Comparison of ENCODE assay signal across 9 cellular contexts in genomic region chr19:5036733-5037681, GRCh38.
DNase-seq lines count a peak whose midpoint lies in the region; ATAC-seq and TF ChIP-seq lines count a peak whose summit lies in the region.
"Had no signal": no experiment of that assay in that cellular context is flagged by ENCODE, and none has a peak within 500 bp of the region (broad histone marks: within the 10 kb centered on the region; RNA-seq: fewer than 3 reads in every experiment).

No MANE protein-coding gene starts in this region.

- H3K4me1 Mint-ChIP-seq in chondrocyte (ENCODE audit: low read depth) (peaks cover 60% of the 10 kb centered on the region), type B pancreatic cell (ENCODE audit: unreplicated experiment) (peaks cover 12% of the 10 kb centered on the region)
- H3K4me1 Mint-ChIP-seq in activated CD4-positive, alpha-beta T cell treated with anti-CD3 and anti-CD28 coated beads for 36 hours = no peaks in the 10 kb centered on the region
- peaks cover 6% of the 10 kb centered on the region for H3K4me1 Mint-ChIP-seq in stimulated activated memory B cell treated with anti-CD40 and anti-IgM and Interleukin-4, amounts not matched to agents 10 μg/mL and 1 μg/mL and 100 μg/mL, for 72 hours

- intact Hi-C loops in activated CD4-positive, alpha-beta T cell treated with anti-CD3 and anti-CD28 coated beads for 36 hours (cut with DNase I, micrococcal nuclease) = no loop called here

- CTCF ChIA-PET in activated CD4-positive, alpha-beta T cell treated with anti-CD3 and anti-CD28 coated beads for 36 hours (lab: Charles Lee) = interaction anchor here (0.7 kb wide), 1 partner anchor 468 kb away, joined by 4 read pairs; no protein-coding TSS in a partner anchor

- TF ChIP-seq CTCF in chondrocyte (IDR thresholded peaks at IDR 0.05) (no peak), type B pancreatic cell (conservative IDR thresholded peaks at IDR 0.05) (no peak)

- POLR2A ChIA-PET in activated CD4-positive, alpha-beta T cell treated with anti-CD3 and anti-CD28 coated beads for 36 hours (lab: Charles Lee) = no interaction called here

- H3K27me3 Mint-ChIP-seq in chondrocyte (ENCODE audit: low read depth) (no peaks in the 10 kb centered on the region), type B pancreatic cell (no peaks in the 10 kb centered on the region)
- H3K27me3 Mint-ChIP-seq in activated CD4-positive, alpha-beta T cell treated with anti-CD3 and anti-CD28 coated beads for 36 hours = no peaks in the 10 kb centered on the region
- H3K27me3 Mint-ChIP-seq in stimulated activated memory B cell treated with anti-CD40 and anti-IgM and Interleukin-4, amounts not matched to agents 10 μg/mL and 1 μg/mL and 100 μg/mL, for 72 hours = no peaks in the 10 kb centered on the region

- H3K4me3 Mint-ChIP-seq in chondrocyte (ENCODE audit: unreplicated experiment) (peak overlapping the region; percentile 66), type B pancreatic cell (no peak overlapping the region)
- H3K4me3 Mint-ChIP-seq in activated CD4-positive, alpha-beta T cell treated with anti-CD3 and anti-CD28 coated beads for 36 hours = no peak overlapping the region
- no peak overlapping the region for H3K4me3 Mint-ChIP-seq in stimulated activated memory B cell treated with anti-CD40 and anti-IgM and Interleukin-4, amounts not matched to agents 10 μg/mL and 1 μg/mL and 100 μg/mL, for 72 hours

- peak overlapping the region; percentile 98 for H3K27ac Mint-ChIP-seq in chondrocyte (ENCODE audit: unreplicated experiment)
- peak overlapping the region; percentile 51 for H3K27ac Mint-ChIP-seq in type B pancreatic cell
- H3K27ac Mint-ChIP-seq in activated CD4-positive, alpha-beta T cell treated with anti-CD3 and anti-CD28 coated beads for 36 hours = no peak overlapping the region
- no peak overlapping the region for H3K27ac Mint-ChIP-seq in stimulated activated memory B cell treated with anti-CD40 and anti-IgM and Interleukin-4, amounts not matched to agents 10 μg/mL and 1 μg/mL and 100 μg/mL, for 72 hours

- peak; percentile 88 to 92 for DNase-seq in NCI-H524 (lab: John Stamatoyannopoulos, UW)
- DNase-seq in NCI-H524 treated with DMSO at 0.1 percent for 48 hours (lab: John Stamatoyannopoulos, UW) = no peak
- peak; percentile 88 for DNase-seq in chondrocyte (ENCODE audit: low spot score)
- no peak for DNase-seq in left lobe of liver (ENCODE audit: low spot score)
- DNase-seq in type B pancreatic cell (ENCODE audit: extremely low spot score, unreplicated experiment) = no peak
- DNase-seq in activated CD4-positive, alpha-beta T cell treated with anti-CD3 and anti-CD28 coated beads for 36 hours = no peak
- DNase-seq: ACHN had no signal

- ATAC-seq in left lobe of liver (peak; percentile 2), GM21528 (IDR thresholded peaks at IDR 0.05; ENCODE audit: low FRiP score, unreplicated experiment) (no peak)
- no peak for ATAC-seq in activated CD4-positive, alpha-beta T cell treated with anti-CD3 and anti-CD28 coated beads for 36 hours
- ATAC-seq in stimulated activated memory B cell treated with anti-CD40 and anti-IgM and Interleukin-4, amounts not matched to agents 10 μg/mL and 1 μg/mL and 100 μg/mL, for 72 hours = no peak

- H3K36me3 Mint-ChIP-seq in chondrocyte (ENCODE audit: low read depth) (peaks cover 13% of the 10 kb centered on the region), type B pancreatic cell (peaks cover 2% of the 10 kb centered on the region)
- H3K36me3 Mint-ChIP-seq in activated CD4-positive, alpha-beta T cell treated with anti-CD3 and anti-CD28 coated beads for 36 hours (ENCODE audit: low read depth) = peaks cover 2% of the 10 kb centered on the region
- peaks cover 40% of the 10 kb centered on the region for H3K36me3 Mint-ChIP-seq in stimulated activated memory B cell treated with anti-CD40 and anti-IgM and Interleukin-4, amounts not matched to agents 10 μg/mL and 1 μg/mL and 100 μg/mL, for 72 hours

- H3K9me3 Mint-ChIP-seq in chondrocyte (ENCODE audit: low read depth) (no peaks in the 10 kb centered on the region), type B pancreatic cell (no peaks in the 10 kb centered on the region)
- H3K9me3 Mint-ChIP-seq in activated CD4-positive, alpha-beta T cell treated with anti-CD3 and anti-CD28 coated beads for 36 hours (ENCODE audit: low read depth) = no peaks in the 10 kb centered on the region
- no peaks in the 10 kb centered on the region for H3K9me3 Mint-ChIP-seq in stimulated activated memory B cell treated with anti-CD40 and anti-IgM and Interleukin-4, amounts not matched to agents 10 μg/mL and 1 μg/mL and 100 μg/mL, for 72 hours

Comparison
In these comparisons a context has a peak if more than half of its experiments do, and no peak if none do; other contexts are left out.
1. DNase-seq: peak in NCI-H524 (2 of 2) and chondrocyte (single experiment); none in NCI-H524 treated with DMSO at 0.1 percent for 48 hours (single experiment), left lobe of liver (single experiment), type B pancreatic cell (single experiment) and activated CD4-positive, alpha-beta T cell treated with anti-CD3 and anti-CD28 coated beads for 36 hours (single experiment).
2. H3K27ac Mint-ChIP-seq: peak in chondrocyte (single experiment) and type B pancreatic cell (single experiment); none in activated CD4-positive, alpha-beta T cell treated with anti-CD3 and anti-CD28 coated beads for 36 hours (single experiment) and stimulated activated memory B cell treated with anti-CD40 and anti-IgM and Interleukin-4, amounts not matched to agents 10 μg/mL and 1 μg/mL and 100 μg/mL, for 72 hours (single experiment).